Comparison of ENCODE assay signal across 9 cellular contexts in genomic region chr3:1987983-1988382, GRCh38.
DNase-seq lines count a peak whose midpoint lies in the region; TF ChIP-seq lines count a peak whose summit lies in the region.
"Had no signal": no experiment of that assay in that cellular context is flagged by ENCODE, and none has a peak within 500 bp of the region (broad histone marks: within the 10 kb centered on the region; RNA-seq: fewer than 3 reads in every experiment).

No MANE protein-coding gene starts in this region.

- H3K27ac ChIP-seq in OCI-LY1 (ENCODE audit: low read depth, low read length, poor library complexity, severe bottlenecking): no peak overlapping the region
- no peak overlapping the region for H3K27ac ChIP-seq in caudate nucleus (ENCODE audit: low read depth, low read length)

- H3K4me1 ChIP-seq in HAP-1 (no peaks in the 10 kb centered on the region), OCI-LY1 (ENCODE audit: insufficient read depth, low read length, severe bottlenecking) (no peaks in the 10 kb centered on the region)

- no peak overlapping the region for H3K9ac ChIP-seq in OCI-LY1 (ENCODE audit: low read length)

- H3K36me3 ChIP-seq in HAP-1 (replicated peaks) (no peaks in the 10 kb centered on the region), OCI-LY1 (ENCODE audit: insufficient read depth, low read length) (no peaks in the 10 kb centered on the region)

- no peak overlapping the region for H3K4me3 ChIP-seq in HAP-1
- no peak overlapping the region for H3K4me3 ChIP-seq in OCI-LY1 (ENCODE audit: low read depth, low read length, poor library complexity, severe bottlenecking)
- H3K4me3 ChIP-seq in epithelial cell of proximal tubule (ENCODE audit: low read depth, low read length): no peak overlapping the region

- no peaks in the 10 kb centered on the region for H3K9me2 ChIP-seq in OCI-LY1 (ENCODE audit: low read depth, low read length)

- no peaks in the 10 kb centered on the region for H3K79me2 ChIP-seq in OCI-LY1 (ENCODE audit: insufficient read depth, low read length)

- no peaks in the 10 kb centered on the region for H3F3A ChIP-seq in OCI-LY1 (ENCODE audit: insufficient read depth, low read length)

- no peaks in the 10 kb centered on the region for H4K20me1 ChIP-seq in OCI-LY1 (ENCODE audit: insufficient read depth, low read length)

- H3K9me3 ChIP-seq in HAP-1: no peaks in the 10 kb centered on the region
- H3K9me3 ChIP-seq in OCI-LY1 (ENCODE audit: low read length): no peaks in the 10 kb centered on the region

- H3K27me3 ChIP-seq in HAP-1 (ENCODE audit: low read depth): no peaks in the 10 kb centered on the region
- H3K27me3 ChIP-seq in OCI-LY1 (ENCODE audit: insufficient read depth, low read length): no peaks in the 10 kb centered on the region

- no peak overlapping the region for H2AFZ ChIP-seq in OCI-LY1 (ENCODE audit: low read length)

- TF ChIP-seq CTCF in OCI-LY1 (IDR thresholded peaks at IDR 0.05; ENCODE audit: low read length) (peak; percentile 16; the same call in 1 of the 2 replicates), epithelial cell of proximal tubule (conservative IDR thresholded peaks at IDR 0.05; ENCODE audit: low read depth, low read length) (peak; percentile 76)

- in situ Hi-C loops in HAP-1 (cut with MboI; ENCODE audit: low sequenced_read_pairs): loop anchor here (25.0 kb wide), 1 partner anchor 901 kb away; the partner anchor contains the start of gene CNTN6

- DNase-seq in HAP-1 (ENCODE audit: low spot score in 2 of 2) (peak; percentile 33 to 36), epithelial cell of proximal tubule (ENCODE audit: low read depth) (no peak), pons (ENCODE audit: low spot score) (peak; percentile 28), KG1 (lab: John Stamatoyannopoulos, UW) (no peak), NCI-H1417 treated with DMSO at 0.1 percent for 48 hours (lab: John Stamatoyannopoulos, UW) (no peak), caudate nucleus (lab: John Stamatoyannopoulos, UW) (no peak)
- DNase-seq: activated T-cell treated with anti-CD3 and anti-CD28 coated beads for 4 hours, NCI-H345 had no signal

- H3K4me2 ChIP-seq in OCI-LY1 (ENCODE audit: low read length): no peak overlapping the region

Comparison
In these comparisons a context has a peak if more than half of its experiments do, and no peak if none do; other contexts are left out.
1. DNase-seq: peak in HAP-1 (2 of 2) and pons (single experiment); none in epithelial cell of proximal tubule (single experiment), KG1 (single experiment), NCI-H1417 treated with DMSO at 0.1 percent for 48 hours (single experiment) and caudate nucleus (0 of 61).